8 cellular contexts compared by ENCODE assay signal in genomic region chr2:202634556-202635440, GRCh38.
A peak's percentile ranks its signal among the peaks of the same experiment; 100 is the strongest.
DNase-seq lines count a peak whose midpoint lies in the region; ATAC-seq lines count a peak whose summit lies in the region.

Gene FAM117B, plus strand, starts transcription at chr2:202634969. Its CDS starts 219 bp downstream, at chr2:202635188.

- DNase-seq in AG20443 (ENCODE audit: low spot score) (peak; percentile 98), NCI-H446 (lab: John Stamatoyannopoulos, UW) (peak; percentile 95 to 99), cerebellar cortex (ENCODE audit: low spot score) (peak; percentile 98), iris pigment epithelial cell (ENCODE audit: low read depth) (peak; percentile 97)
- DNase-seq in activated CD4-positive, CD25-positive, alpha-beta regulatory T cell treated with anti-CD3 and anti-CD28 coated beads, Interleukin-2, amount 50 U/mL, for 16 hours (ENCODE audit: low read depth, low spot score) = peak; percentile 98
- DNase-seq in stimulated activated CD4-positive, alpha-beta T cell treated with anti-CD3 and anti-CD28 coated beads, Interleukin-12 subunit alpha, Interleukin-12 subunit beta, amount 100 ng/mL, for 24 hours (ENCODE audit: low read depth in 2 of 2) = peak; percentile 96 to 98

- ATAC-seq in GM19043 (IDR thresholded peaks at IDR 0.05; ENCODE audit: low read depth, unreplicated experiment) (peak; percentile 87), HG03354 (IDR thresholded peaks at IDR 0.05; ENCODE audit: poor library complexity, severe bottlenecking, unreplicated experiment) (peak; percentile 91)

Comparison
In these comparisons a context has a peak if more than half of its experiments do, and no peak if none do; other contexts are left out.
1. Peak in every context shown above with its lines: DNase-seq and ATAC-seq.